ENCODE assay signal across 13 cellular contexts in the genomic region with DNA sequence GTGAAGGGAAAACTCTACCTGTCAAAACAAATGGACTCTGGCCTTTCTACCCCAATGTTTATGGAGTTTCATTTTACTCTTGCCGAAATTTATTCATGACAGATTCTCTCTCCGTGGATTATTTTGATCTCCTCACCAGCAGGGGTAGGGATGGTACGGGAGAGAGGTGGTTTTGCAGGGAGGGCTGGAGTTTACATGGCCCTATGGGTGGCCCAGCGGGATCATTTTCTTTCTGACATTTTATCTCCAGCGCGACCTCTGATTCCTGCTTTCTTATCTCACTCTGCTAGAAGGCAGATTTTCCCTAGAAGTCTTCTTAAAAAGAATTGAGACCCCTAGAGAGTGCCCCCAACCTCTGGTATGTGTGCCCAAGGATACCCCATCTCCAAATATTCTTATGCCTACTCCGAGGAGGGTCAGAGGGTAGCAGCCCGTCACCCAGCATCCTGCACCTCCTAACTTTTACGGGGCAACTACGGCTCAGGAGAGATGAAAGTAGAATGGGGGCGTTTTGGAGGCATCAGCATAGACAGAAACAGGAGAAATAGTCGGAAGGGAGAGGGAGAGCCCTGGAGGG. TPM values are rescaled to one million over a fixed set of nuclear protein-coding genes. Genes with fewer than 3 reads are reported as not detected.
A peak's percentile ranks its signal among the peaks of the same experiment; 100 is the strongest.
DNase-seq lines count a peak whose midpoint lies in the region; ATAC-seq and TF ChIP-seq lines count a peak whose summit lies in the region.
"Had no signal": no experiment of that assay in that cellular context is flagged by ENCODE, and none has a peak within 500 bp of the region (broad histone marks: within the 10 kb centered on the region; RNA-seq: fewer than 3 reads in every experiment).

No MANE protein-coding gene starts in this region.

- TF ChIP-seq POLR2A in suprapubic skin (IDR thresholded peaks at IDR 0.05) = no peak
- TF ChIP-seq POLR2A in esophagus squamous epithelium (IDR thresholded peaks at IDR 0.05) = no peak

- no peak for DNase-seq in mammary epithelial cell
- DNase-seq in MCF 10A (ENCODE audit: unreplicated experiment) = no peak
- DNase-seq in activated CD4-positive, alpha-beta memory T cell treated with anti-CD3 and anti-CD28 coated beads, Interleukin-2, amount 10 ng/mL, durations not matched to agents 7 days and 5 days = no peak
- peak; percentile 26 for DNase-seq in left kidney (ENCODE audit: low read depth, low spot score)
- DNase-seq in suprapubic skin (ENCODE audit: low spot score in 2 of 2) = no peak
- no peak for DNase-seq in esophagus squamous epithelium (lab: John Stamatoyannopoulos, UW)
- DNase-seq: adrenal gland, GOT3, hippocampal formation, Peyer's patch, WERI-Rb-1 had no signal

- intact Hi-C loops in mammary epithelial cell (cut with micrococcal nuclease) = no loop called here
- intact Hi-C loops in MCF 10A (cut with micrococcal nuclease) = no loop called here
- intact Hi-C loops in esophagus squamous epithelium (cut with DNase I) = no loop called here

- TF ChIP-seq CTCF in mammary epithelial cell (conservative IDR thresholded peaks at IDR 0.05 in 1 of 2, IDR thresholded peaks at IDR 0.05 in 1 of 2; ENCODE audit: extremely low read depth in 1 of 2, insufficient read depth in 1 of 2, low read depth in 1 of 2, low read length in 2 of 2) (no peak), MCF 10A (IDR thresholded peaks at IDR 0.05; ENCODE audit: unreplicated experiment) (no peak), suprapubic skin (IDR thresholded peaks at IDR 0.05) (no peak), esophagus squamous epithelium (IDR thresholded peaks at IDR 0.05) (no peak)

- no peaks in the 10 kb centered on the region for H4K20me1 ChIP-seq in mammary epithelial cell (ENCODE audit: insufficient read depth, low read length)

- peaks cover 39% of the 10 kb centered on the region for H3K27me3 Mint-ChIP-seq in MCF 10A (ENCODE audit: insufficient read depth, unreplicated experiment)
- H3K27me3 Mint-ChIP-seq in activated CD4-positive, alpha-beta memory T cell treated with anti-CD3 and anti-CD28 coated beads, Interleukin-2, amount 10 ng/mL, durations not matched to agents 7 days and 5 days = peaks cover 96% of the 10 kb centered on the region

- H3K4me1 ChIP-seq in mammary epithelial cell (ENCODE audit: insufficient read depth, low read length) (peaks cover 9% of the 10 kb centered on the region), suprapubic skin (peaks cover 24% of the 10 kb centered on the region), esophagus squamous epithelium (peaks cover 17 to 71% (median 18%) of the 10 kb centered on the region in 3 donors)

- in situ Hi-C loops in mammary epithelial cell (cut with MboI; ENCODE audit: low sequenced_read_pairs in 2 of 2) = no loop called here

- H3K36me3 Mint-ChIP-seq in MCF 10A (ENCODE audit: insufficient read depth, unreplicated experiment) = no peaks in the 10 kb centered on the region
- peaks cover 14% of the 10 kb centered on the region for H3K36me3 Mint-ChIP-seq in activated CD4-positive, alpha-beta memory T cell treated with anti-CD3 and anti-CD28 coated beads, Interleukin-2, amount 10 ng/mL, durations not matched to agents 7 days and 5 days (ENCODE audit: low read depth)

- ATAC-seq in HG02970 (IDR thresholded peaks at IDR 0.05; ENCODE audit: low FRiP score, unreplicated experiment) (no peak), HG02610 (IDR thresholded peaks at IDR 0.05; ENCODE audit: unreplicated experiment) (no peak)

- WGBS in mammary epithelial cell (ENCODE audit: low coverage, missing lambda C conversion rate) = 97% methylated on average over 8 of the region's 12 CpGs
- whole genome bisulfite sequencing in suprapubic skin = 57% methylated on average over 12 of the region's 12 CpGs
- 11 to 16% methylated on average over 8 of the region's 12 CpGs for WGBS in esophagus squamous epithelium, 2 donors

- TF ChIP-seq EP300 in suprapubic skin (IDR thresholded peaks at IDR 0.05) = no peak

- H3K4me1 Mint-ChIP-seq in MCF 10A (ENCODE audit: insufficient read depth, unreplicated experiment) = peaks cover 5% of the 10 kb centered on the region
- peaks cover 70% of the 10 kb centered on the region for H3K4me1 Mint-ChIP-seq in activated CD4-positive, alpha-beta memory T cell treated with anti-CD3 and anti-CD28 coated beads, Interleukin-2, amount 10 ng/mL, durations not matched to agents 7 days and 5 days

- BruUV-seq in mammary epithelial cell (replicated peaks; lab: Mats Ljungman, UMichigan) (no TSS peak), MCF 10A (replicated peaks; lab: Mats Ljungman, UMichigan) (no TSS peak)

- no peak overlapping the region for H3K4me3 Mint-ChIP-seq in MCF 10A (ENCODE audit: unreplicated experiment)
- peak overlapping the region; percentile 14 for H3K4me3 Mint-ChIP-seq in activated CD4-positive, alpha-beta memory T cell treated with anti-CD3 and anti-CD28 coated beads, Interleukin-2, amount 10 ng/mL, durations not matched to agents 7 days and 5 days

- H3K9ac ChIP-seq in mammary epithelial cell (ENCODE audit: insufficient read depth, low read length) = no peak overlapping the region

- H3K27ac Mint-ChIP-seq in MCF 10A (ENCODE audit: low read depth, unreplicated experiment) = no peak overlapping the region
- no peak overlapping the region for H3K27ac Mint-ChIP-seq in activated CD4-positive, alpha-beta memory T cell treated with anti-CD3 and anti-CD28 coated beads, Interleukin-2, amount 10 ng/mL, durations not matched to agents 7 days and 5 days

- no peak overlapping the region for H3K4me3 ChIP-seq in mammary epithelial cell (replicated peaks in 1 of 3; ENCODE audit: insufficient read depth in 1 of 3, low read depth in 2 of 3, low read length in 3 of 3)
- peak overlapping the region; percentile 44 for H3K4me3 ChIP-seq in suprapubic skin
- H3K4me3 ChIP-seq in esophagus squamous epithelium = peak overlapping the region in 1 of 4 donors; percentile 52

- H3K27me3 ChIP-seq in mammary epithelial cell (ENCODE audit: insufficient read depth, low read length) = no peaks in the 10 kb centered on the region
- H3K27me3 ChIP-seq in suprapubic skin = peaks cover 100% of the 10 kb centered on the region
- peaks cover 40 to 100% (median 69%) of the 10 kb centered on the region in 4 donors for H3K27me3 ChIP-seq in esophagus squamous epithelium

- POLR2A ChIA-PET in MCF 10A (lab: Yijun Ruan, JAX) = no interaction called here
- POLR2A ChIA-PET in activated CD4-positive, alpha-beta memory T cell treated with anti-CD3 and anti-CD28 coated beads, Interleukin-2, amount 10 ng/mL, durations not matched to agents 7 days and 5 days (lab: Charles Lee) = interaction anchor here (1.5 to 9.0 kb wide), 2 partner anchors 16 to 288 kb away, joined by 3 to 100 read pairs; no protein-coding TSS in a partner anchor

- peak overlapping the region; percentile 86 for H3K4me2 ChIP-seq in mammary epithelial cell (ENCODE audit: insufficient read depth, low read depth, low read length)

- dilution Hi-C loops in mammary epithelial cell (cut with HindIII; ENCODE audit: low sequenced_read_pairs) = no loop called here

- H3K9me3 Mint-ChIP-seq in MCF 10A (ENCODE audit: unreplicated experiment) = no peaks in the 10 kb centered on the region
- H3K9me3 Mint-ChIP-seq in activated CD4-positive, alpha-beta memory T cell treated with anti-CD3 and anti-CD28 coated beads, Interleukin-2, amount 10 ng/mL, durations not matched to agents 7 days and 5 days = no peaks in the 10 kb centered on the region

- CTCF ChIA-PET in mammary epithelial cell (lab: Charles Lee; ENCODE audit: low non-redundant PET) (no interaction called here), MCF 10A (lab: Yijun Ruan, JAX) (no interaction called here)
- CTCF ChIA-PET in activated CD4-positive, alpha-beta memory T cell treated with anti-CD3 and anti-CD28 coated beads, Interleukin-2, amount 10 ng/mL, durations not matched to agents 7 days and 5 days (lab: Charles Lee) = no interaction called here

- H3K9me3 ChIP-seq in mammary epithelial cell (replicated peaks; ENCODE audit: insufficient read depth, low read length) (no peaks in the 10 kb centered on the region), suprapubic skin (no peaks in the 10 kb centered on the region), esophagus squamous epithelium (no peaks in the 10 kb centered on the region)
- H3K9me3 ChIP-seq: adrenal gland, Peyer's patch had no signal

- H3K27ac ChIP-seq in mammary epithelial cell (ENCODE audit: insufficient read depth, low read depth, low read length) (no peak overlapping the region), suprapubic skin (no peak overlapping the region), esophagus squamous epithelium (no peak overlapping the region)
- H3K27ac ChIP-seq: adrenal gland, Peyer's patch, WERI-Rb-1 had no signal

- H3K36me3 ChIP-seq in mammary epithelial cell (ENCODE audit: insufficient read depth, low read length) = no peaks in the 10 kb centered on the region
- no peaks in the 10 kb centered on the region for H3K36me3 ChIP-seq in suprapubic skin
- no peaks in the 10 kb centered on the region for H3K36me3 ChIP-seq in esophagus squamous epithelium
- H3K36me3 ChIP-seq: adrenal gland, Peyer's patch, WERI-Rb-1 had no signal

- H3K79me2 ChIP-seq in mammary epithelial cell (ENCODE audit: insufficient read depth, low read length) = no peaks in the 10 kb centered on the region

- peak overlapping the region; percentile 98 for H2AFZ ChIP-seq in mammary epithelial cell (ENCODE audit: low read depth, low read length)

RNA-seq across cellular contexts. Expression of gene GATA3, which starts 10.1 kb away (rescaled TPM):
- total RNA-seq in mammary epithelial cell (10 to 100 TPM in 1 of 2 donors, 1 to 10 TPM in 1; 7.7 to 20.6 TPM), MCF 10A (2022) (13.1 and 14.6 TPM in 2 replicates), suprapubic skin (100 to 1,000 TPM in 3 of 4 donors, 10 to 100 TPM in 1; 91.0 to 241 (median 164) TPM), esophagus squamous epithelium (1 to 10 TPM in 1 of 4 donors, under 1 TPM in 2, not detected in 1; 0.35 to 1.3 (median 0.40) TPM)
- 5.3 TPM for polyA plus RNA-seq in mammary epithelial cell
- 4.7 TPM for polyA minus RNA-seq in mammary epithelial cell
- total RNA-seq in activated CD4-positive, alpha-beta memory T cell treated with anti-CD3 and anti-CD28 coated beads, Interleukin-2, amount 10 ng/mL, durations not matched to agents 7 days and 5 days = 100 to 1,000 TPM; 112 TPM
